In genomic region chr18:867257-867656, GRCh38 we compare ENCODE assay signal across 9 cellular contexts. TPM values are rescaled to one million over a fixed set of nuclear protein-coding genes. Genes with fewer than 3 reads are reported as not detected.
"Had no signal": no experiment of that assay in that cellular context is flagged by ENCODE, and none has a peak within 500 bp of the region (broad histone marks: within the 10 kb centered on the region; RNA-seq: fewer than 3 reads in every experiment).

No MANE protein-coding gene starts in this region.

- DNase-seq: KBM-7, KG1 had no signal

- FAIRE-seq: HepG2, HTR-8/SVneo had no signal

- ATAC-seq: HepG2 had no signal

- H3K27ac ChIP-seq: HL-60, KMS-11 had no signal

- H3K9ac ChIP-seq: KMS-11 had no signal

- H3K36me3 Mint-ChIP-seq: IgD-negative memory B cell had no signal

- H3K4me2 ChIP-seq: KMS-11 had no signal

RNA-seq across cellular contexts. Expression of gene ADCYAP1, which starts 37.4 kb away (rescaled TPM):
- total RNA-seq: HepG2, HT-29, HT1080 had no signal
- polyA plus RNA-seq: HepG2, IgD-negative memory B cell had no signal
